9 cellular contexts compared by ENCODE assay signal in genomic region chr4:174873931-174874330, GRCh38. TPM values are rescaled to one million over a fixed set of nuclear protein-coding genes. Genes with fewer than 3 reads are reported as not detected.
DNase-seq lines count a peak whose midpoint lies in the region; ATAC-seq and TF ChIP-seq lines count a peak whose summit lies in the region.
"Had no signal": no experiment of that assay in that cellular context is flagged by ENCODE, and none has a peak within 500 bp of the region (broad histone marks: within the 10 kb centered on the region; RNA-seq: fewer than 3 reads in every experiment).

No MANE protein-coding gene starts in this region.

- H2BK15ac ChIP-seq in neuronal stem cell (ENCODE audit: low read length) = no peak overlapping the region

- CTCF ChIA-PET in RWPE1 (lab: Yijun Ruan, JAX) = no interaction called here

- H2AK5ac ChIP-seq in neuronal stem cell (ENCODE audit: low read depth, low read length) = no peak overlapping the region

- no peak overlapping the region for H4K91ac ChIP-seq in neuronal stem cell (ENCODE audit: low read depth, low read length, poor library complexity)

- ATAC-seq in HG02970 (IDR thresholded peaks at IDR 0.05; ENCODE audit: low FRiP score, unreplicated experiment) (peak; percentile 43), lower lobe of right lung (no peak), left lobe of liver (no peak)
- no peak for ATAC-seq in stimulated activated effector memory CD8-positive, alpha-beta T cell treated with anti-CD3 and anti-CD28 coated beads, Interleukin-12 subunit alpha, Interleukin-12 subunit beta, amount 100 ng/mL, for 72 hours

- H3K27me3 ChIP-seq in neuronal stem cell (ENCODE audit: control insufficient read depth in 3 of 3, insufficient read depth in 3 of 3, low read depth in 1 of 3, low read length in 3 of 3) (no peaks in the 10 kb centered on the region), lower lobe of right lung (ENCODE audit: low read depth) (no peaks in the 10 kb centered on the region)

- no peak overlapping the region for H3K23ac ChIP-seq in neuronal stem cell (ENCODE audit: low read depth, low read length, poor library complexity)

- H3K18ac ChIP-seq in neuronal stem cell (ENCODE audit: low read length) = no peak overlapping the region

- no peaks in the 10 kb centered on the region for H3K4me1 Mint-ChIP-seq in stimulated activated effector memory CD8-positive, alpha-beta T cell treated with anti-CD3 and anti-CD28 coated beads, Interleukin-12 subunit alpha, Interleukin-12 subunit beta, amount 100 ng/mL, for 72 hours

- POLR2A ChIA-PET in RWPE1 (lab: Yijun Ruan, JAX; ENCODE audit: low non-redundant PET) = no interaction called here

- TF ChIP-seq CTCF in RWPE1 (conservative IDR thresholded peaks at IDR 0.05; ENCODE audit: low read depth) = 0 out of 2 replicates have a peak, but pooled peaks have one; percentile 10
- TF ChIP-seq CTCF in lower lobe of right lung (IDR thresholded peaks at IDR 0.05) = no peak

- intact Hi-C loops in lower lobe of right lung (cut with DNase I) = no loop called here

- H3K9me3 ChIP-seq in neuronal stem cell (replicated peaks in 1 of 2; ENCODE audit: control insufficient read depth in 2 of 2, insufficient read depth in 1 of 2, low read depth in 1 of 2, low read length in 2 of 2) (no peaks in the 10 kb centered on the region), lower lobe of right lung (no peaks in the 10 kb centered on the region)

- WGBS in neuronal stem cell (ENCODE audit: extremely low coverage in 2 of 2, insufficient read length in 2 of 2, insufficient replicate concordance in 1 of 2), 2 donors = no CpG with 5 or more reads among the region's 1 CpG

- no peak overlapping the region for H2BK12ac ChIP-seq in neuronal stem cell (ENCODE audit: low read length)

- no peak overlapping the region for H4K8ac ChIP-seq in neuronal stem cell (ENCODE audit: low read depth, low read length)

- no peak overlapping the region for H3K4me3 Mint-ChIP-seq in stimulated activated effector memory CD8-positive, alpha-beta T cell treated with anti-CD3 and anti-CD28 coated beads, Interleukin-12 subunit alpha, Interleukin-12 subunit beta, amount 100 ng/mL, for 72 hours

- H3K4me1 ChIP-seq in neuronal stem cell (ENCODE audit: control insufficient read depth in 2 of 2, insufficient read depth in 1 of 2, low read depth in 1 of 2, low read length in 2 of 2) (no peaks in the 10 kb centered on the region), lower lobe of right lung (no peaks in the 10 kb centered on the region)

- H3K79me1 ChIP-seq in neuronal stem cell (ENCODE audit: low read depth, low read length) = no peaks in the 10 kb centered on the region

- H2BK120ac ChIP-seq in neuronal stem cell (ENCODE audit: low read depth, low read length) = no peak overlapping the region

- no peak overlapping the region for H2AFZ ChIP-seq in neuronal stem cell (ENCODE audit: low read length)

- no peak overlapping the region for H3K27ac Mint-ChIP-seq in stimulated activated effector memory CD8-positive, alpha-beta T cell treated with anti-CD3 and anti-CD28 coated beads, Interleukin-12 subunit alpha, Interleukin-12 subunit beta, amount 100 ng/mL, for 72 hours

- H3K4me2 ChIP-seq in neuronal stem cell (ENCODE audit: insufficient read depth, low read length, poor library complexity, severe bottlenecking) = no peak overlapping the region

- H3K4ac ChIP-seq in neuronal stem cell (ENCODE audit: low read length) = no peak overlapping the region

- H3K36me3 Mint-ChIP-seq in stimulated activated effector memory CD8-positive, alpha-beta T cell treated with anti-CD3 and anti-CD28 coated beads, Interleukin-12 subunit alpha, Interleukin-12 subunit beta, amount 100 ng/mL, for 72 hours = no peaks in the 10 kb centered on the region

- no peak overlapping the region for H2BK5ac ChIP-seq in neuronal stem cell (ENCODE audit: low read length)

- H3K4me3 ChIP-seq in neuronal stem cell (ENCODE audit: low read length in 2 of 2) = no peak overlapping the region
- H3K4me3 ChIP-seq in lower lobe of right lung = no peak overlapping the region

- peak in 2 of 3 experiments; percentile 8 to 73 for DNase-seq in NCI-H1417 (lab: John Stamatoyannopoulos, UW)
- no peak for DNase-seq in NCI-H1417 treated with DMSO at 0.1 percent for 48 hours (lab: John Stamatoyannopoulos, UW)
- no peak for DNase-seq in RWPE1 (ENCODE audit: low spot score)
- DNase-seq in neuronal stem cell (ENCODE audit: low spot score) = peak; percentile 3
- DNase-seq in lower lobe of right lung = no peak
- no peak for DNase-seq in stimulated activated effector memory CD8-positive, alpha-beta T cell treated with anti-CD3 and anti-CD28 coated beads, Interleukin-12 subunit alpha, Interleukin-12 subunit beta, amount 100 ng/mL, for 72 hours (ENCODE audit: low spot score in 2 of 2)
- DNase-seq in left lobe of liver (ENCODE audit: low spot score) = no peak

- H3K14ac ChIP-seq in neuronal stem cell (ENCODE audit: low read length) = no peak overlapping the region

- H3K27ac ChIP-seq in RWPE1 = no peak overlapping the region
- H3K27ac ChIP-seq in neuronal stem cell (replicated peaks; ENCODE audit: low read length) = no peak overlapping the region
- H3K27ac ChIP-seq in lower lobe of right lung = no peak overlapping the region

- no peak overlapping the region for H3K9ac ChIP-seq in neuronal stem cell (ENCODE audit: low read depth, low read length, poor library complexity)

- H3K36me3 ChIP-seq in neuronal stem cell (replicated peaks in 1 of 2; ENCODE audit: control insufficient read depth in 2 of 2, insufficient read depth in 2 of 2, low read length in 2 of 2) (no peaks in the 10 kb centered on the region), lower lobe of right lung (no peaks in the 10 kb centered on the region)

- no peaks in the 10 kb centered on the region for H3K9me3 Mint-ChIP-seq in stimulated activated effector memory CD8-positive, alpha-beta T cell treated with anti-CD3 and anti-CD28 coated beads, Interleukin-12 subunit alpha, Interleukin-12 subunit beta, amount 100 ng/mL, for 72 hours

RNA-seq across cellular contexts. Expression of gene ADAM29, which starts 44.2 kb away (rescaled TPM):
- polyA plus RNA-seq in neuronal stem cell (2013, experiment 1 of 2) = 0.01 TPM
- 0.01 TPM for polyA plus RNA-seq in neuronal stem cell (2013, experiment 2 of 2)
- total RNA-seq in lower lobe of right lung (not detected), left lobe of liver (not detected)
- polyA plus RNA-seq: AG04450 had no signal

RNA-seq across cellular contexts. Expression of gene GLRA3, which starts 44.9 kb away (rescaled TPM):
- 0.03 TPM for polyA plus RNA-seq in neuronal stem cell (2013, experiment 1 of 2)
- 0.03 TPM for polyA plus RNA-seq in neuronal stem cell (2013, experiment 2 of 2)
- total RNA-seq in lower lobe of right lung = not detected
- not detected for total RNA-seq in left lobe of liver
- polyA plus RNA-seq: AG04450 had no signal

Comparison
In these comparisons a context has a peak if more than half of its experiments do, and no peak if none do; other contexts are left out.
1. DNase-seq: peak in NCI-H1417 (2 of 3) and neuronal stem cell (single experiment); none in NCI-H1417 treated with DMSO at 0.1 percent for 48 hours (single experiment), RWPE1 (single experiment), lower lobe of right lung (single experiment), stimulated activated effector memory CD8-positive, alpha-beta T cell treated with anti-CD3 and anti-CD28 coated beads, Interleukin-12 subunit alpha, Interleukin-12 subunit beta, amount 100 ng/mL, for 72 hours (0 of 2) and left lobe of liver (single experiment).